ENCODE assay signal across 17 cellular contexts in the genomic region with DNA sequence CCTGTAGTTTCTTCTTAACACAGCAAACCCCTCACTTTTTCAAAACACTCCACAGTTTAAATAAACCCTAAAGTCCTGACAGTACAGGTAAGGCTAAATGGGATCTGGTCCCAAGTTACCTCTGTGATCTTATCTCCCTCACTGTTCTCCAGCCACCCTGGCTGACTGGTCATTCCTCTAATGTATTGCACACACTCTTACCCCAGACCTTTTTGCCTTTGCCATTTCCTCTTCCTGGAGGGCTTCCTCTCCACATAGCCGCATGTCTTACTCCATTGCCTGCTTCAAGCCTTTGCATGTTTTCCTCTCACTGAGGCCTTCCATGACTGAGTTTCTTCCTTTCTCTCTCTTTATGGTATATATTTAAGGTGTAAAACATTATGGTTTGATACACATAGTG.
"Had no signal": no experiment of that assay in that cellular context is flagged by ENCODE, and none has a peak within 500 bp of the region (broad histone marks: within the 10 kb centered on the region; RNA-seq: fewer than 3 reads in every experiment).

No MANE protein-coding gene starts in this region.

- H3K27ac ChIP-seq: ascending aorta, lower lobe of right lung, thoracic aorta, upper lobe of left lung had no signal

- ATAC-seq: stimulated activated naive B cell treated with anti-CD40 and anti-IgM and Interleukin-4, amounts not matched to agents 10 μg/mL and 1 μg/mL and 100 μg/mL, for 72 hours had no signal

- H3K27me3 ChIP-seq: ascending aorta, spleen, upper lobe of left lung had no signal

- H3K4me3 ChIP-seq: ascending aorta, lower lobe of right lung, spleen, thoracic aorta, upper lobe of left lung had no signal

- H3K4me1 ChIP-seq: ascending aorta, lower lobe of right lung, spleen, upper lobe of left lung had no signal

- H3K9me3 ChIP-seq: ascending aorta, lower lobe of right lung, spleen, thoracic aorta, upper lobe of left lung had no signal

- H3K36me3 ChIP-seq: ascending aorta, lower lobe of right lung, spleen, thoracic aorta, upper lobe of left lung had no signal

- DNase-seq: activated CD4-positive, alpha-beta T cell treated with anti-CD3 and anti-CD28 coated beads for 1 hour; activated CD8-positive, alpha-beta memory T cell treated with anti-CD3 and anti-CD28 coated beads for 24 hours; activated CD8-positive, alpha-beta memory T cell treated with anti-CD3 and anti-CD28 coated beads, Interleukin-2, amount 50 U/mL, for 48 hours; activated effector memory CD4-positive, alpha-beta T cell treated with anti-CD3 and anti-CD28 coated beads, Interleukin-2, amount 50 U/mL, for 16 hours; activated T-cell treated with anti-CD3 and anti-CD28 coated beads, Interleukin-2, amount 50 U/mL, for 48 hours; effector CD8-positive, alpha-beta T cell; foreskin fibroblast; lower lobe of right lung; occipital lobe; posterior cingulate gyrus; retina; spleen; stimulated activated naive B cell treated with anti-CD40 and anti-IgM and Interleukin-4, amounts not matched to agents 10 μg/mL and 1 μg/mL and 100 μg/mL, for 72 hours; T1000; upper lobe of left lung had no signal
